8 cellular contexts compared by ENCODE assay signal in the genomic region with DNA sequence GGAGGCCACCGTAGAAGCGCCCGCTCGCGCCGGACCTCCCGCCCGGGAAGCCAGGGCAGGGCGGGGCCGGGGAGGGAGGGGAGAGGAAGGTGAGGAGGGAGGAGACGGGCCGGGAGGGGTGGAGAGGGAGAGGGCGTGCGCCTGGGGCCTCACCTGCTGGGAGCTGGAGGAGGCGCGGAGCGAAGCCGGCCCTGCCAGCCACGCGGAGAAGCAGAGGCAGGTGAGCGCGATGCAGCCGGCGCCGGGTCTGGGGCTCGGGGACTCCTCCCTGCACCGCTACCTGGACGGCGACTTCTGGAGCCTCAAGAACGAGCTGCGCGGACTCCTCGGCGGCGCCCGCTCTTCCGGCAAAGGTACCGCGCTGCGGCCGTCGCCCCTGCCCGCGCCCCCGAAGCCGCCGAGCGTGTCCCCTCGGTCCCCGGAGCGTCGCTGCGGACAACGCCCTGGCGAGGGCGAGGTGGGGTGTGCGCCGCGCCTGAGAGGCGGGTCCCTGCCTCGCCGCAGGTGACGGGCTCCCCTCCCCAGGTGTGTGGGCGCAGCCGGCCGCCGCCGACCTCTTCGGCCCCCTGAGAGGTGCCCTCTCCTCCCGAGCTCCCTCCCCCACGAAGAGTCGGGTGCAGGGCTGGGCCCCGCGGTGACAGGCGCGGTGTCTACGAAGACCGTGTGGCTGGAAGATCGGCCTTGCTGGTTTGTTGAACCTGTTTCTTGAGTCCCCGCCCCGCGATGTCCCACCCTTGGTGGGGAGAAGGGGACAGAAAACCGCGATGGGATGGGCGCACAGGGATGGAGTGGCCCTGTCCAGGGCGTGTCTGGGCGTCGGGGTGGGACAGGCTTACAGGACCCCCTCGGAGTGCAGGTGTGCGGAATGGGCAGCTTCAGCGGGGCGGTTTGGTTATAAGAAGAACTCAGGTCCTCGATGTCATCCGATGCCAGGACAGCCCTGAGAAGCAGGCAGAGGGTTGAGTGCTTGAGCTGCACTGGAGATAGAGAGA. TPM values are rescaled to one million over a fixed set of nuclear protein-coding genes. Genes with fewer than 3 reads are reported as not detected.
DNase-seq lines count a peak whose midpoint lies in the region; ATAC-seq, FAIRE-seq and TF ChIP-seq lines count a peak whose summit lies in the region.

A gene (plus strand): TSS at position 152 of the 992 bp plus-strand sequence. CDS start 35,817 bp downstream, outside the sequence.

- no peak for FAIRE-seq in A549 (lab: Jason Lieb, UNC)

- TF ChIP-seq RAD21 in A549 (conservative IDR thresholded peaks at IDR 0.05 in 1 of 2, IDR thresholded peaks at IDR 0.05 in 1 of 2) = no peak

- H3K4me1 ChIP-seq in A549 (peaks cover 9% of the 10 kb centered on the region; the same call in 2 of the 3 replicates), right lobe of liver (peaks cover 0 to 11% (median 0%) of the 10 kb centered on the region in 4 donors)

- TF ChIP-seq CTCF in A549 (IDR thresholded peaks at IDR 0.05) = no peak
- TF ChIP-seq CTCF in right lobe of liver (IDR thresholded peaks at IDR 0.05) = no peak

- H3K27ac ChIP-seq in A549 (no peak within 1 kb of the TSS), right lobe of liver (no peak within 1 kb of the TSS)

- TF ChIP-seq POLR2A in A549 (IDR thresholded peaks at IDR 0.05; ENCODE audit: low read length) (no peak), right lobe of liver (IDR thresholded peaks at IDR 0.05) (no peak)

- H3K4me3 ChIP-seq in A549 (peak within 1 kb of the TSS; percentile 41), right lobe of liver (peak within 1 kb of the TSS in 2 of 3 donors; percentile 18 to 40)

- WGBS in A549 (ENCODE audit: missing lambda C conversion rate) = 14% methylated on average over 32 of the region's 94 CpGs
- 3% methylated on average over 8 of the region's 94 CpGs for WGBS in right lobe of liver (ENCODE audit: insufficient coverage, low coverage, low lambda C conversion rate, missing lambda C conversion rate)

- CTCF ChIA-PET in A549 (lab: Yijun Ruan, JAX) = no interaction called here

- H3K4me2 ChIP-seq in A549 = peak within 1 kb of the TSS; percentile 89

- H3K27me3 ChIP-seq in right lobe of liver = peaks cover 8 to 25% of the 10 kb centered on the region in 2 donors

- ATAC-seq in A549 (peak in 1 of 2 experiments; percentile 43; a peak in 3 of 6 replicates), HG02798 (IDR thresholded peaks at IDR 0.05; ENCODE audit: poor library complexity, unreplicated experiment) (peak; percentile 38), right lobe of liver (peak; percentile 24 to 61 (median 48)), GM21717 (IDR thresholded peaks at IDR 0.05; ENCODE audit: unreplicated experiment) (no peak), GM19397 (IDR thresholded peaks at IDR 0.05; ENCODE audit: unreplicated experiment) (no peak), HG03342 (IDR thresholded peaks at IDR 0.05; ENCODE audit: unreplicated experiment) (no peak)

- H3K36me3 Mint-ChIP-seq in activated naive CD8-positive, alpha-beta T cell treated with anti-CD3 and anti-CD28 coated beads for 36 hours = no peaks in the 10 kb centered on the region

- no peak within 1 kb of the TSS for H3K27ac Mint-ChIP-seq in activated naive CD8-positive, alpha-beta T cell treated with anti-CD3 and anti-CD28 coated beads for 36 hours

- no peaks in the 10 kb centered on the region for H3K9me3 Mint-ChIP-seq in activated naive CD8-positive, alpha-beta T cell treated with anti-CD3 and anti-CD28 coated beads for 36 hours

- POLR2A ChIA-PET in A549 (lab: Yijun Ruan, JAX) = no interaction called here

- peaks cover 10% of the 10 kb centered on the region for H3K4me1 Mint-ChIP-seq in activated naive CD8-positive, alpha-beta T cell treated with anti-CD3 and anti-CD28 coated beads for 36 hours

- peaks cover 80% of the 10 kb centered on the region for H3K27me3 Mint-ChIP-seq in activated naive CD8-positive, alpha-beta T cell treated with anti-CD3 and anti-CD28 coated beads for 36 hours

- no peak for DNase-seq in A549 (ENCODE audit: low read depth in 1 of 2, low spot score in 1 of 2)
- DNase-seq in activated naive CD8-positive, alpha-beta T cell treated with anti-CD3 and anti-CD28 coated beads for 36 hours = peak; percentile 25
- DNase-seq in right lobe of liver = peak in 1 of 3 donors; percentile 34
- DNase-seq in cerebellum (ENCODE audit: low spot score) = no peak

- H3K9me3 ChIP-seq in A549 (peaks cover 2% of the 10 kb centered on the region; the same call in 1 of the 3 replicates), right lobe of liver (no peaks in the 10 kb centered on the region)

- TF ChIP-seq EP300 in A549 (IDR thresholded peaks at IDR 0.05) = no peak

- intact Hi-C loops in right lobe of liver (cut with DNase I) = no loop called here

- no peaks in the 10 kb centered on the region for H3K36me3 ChIP-seq in right lobe of liver

- H3K4me3 Mint-ChIP-seq in activated naive CD8-positive, alpha-beta T cell treated with anti-CD3 and anti-CD28 coated beads for 36 hours = peak within 1 kb of the TSS; percentile 42

TF ChIP-seq in A549, 52 proteins besides CTCF, POLR2A, EP300 and RAD21:
- no peak for TF ChIP-seq HOXB13 (CRISPR knock-in tag; IDR thresholded peaks at IDR 0.05; ENCODE audit: low read depth)
- TF ChIP-seq POLR2AphosphoS2 (conservative IDR thresholded peaks at IDR 0.05; ENCODE audit: low read length) = no peak
- TF ChIP-seq RNF2 (IDR thresholded peaks at IDR 0.05; ENCODE audit: borderline replicate concordance, low read depth) = no peak
- TF ChIP-seq CHD2 (IDR thresholded peaks at IDR 0.05; ENCODE audit: low read length, partially characterized antibody) = no peak
- no peak for TF ChIP-seq KDM1A (IDR thresholded peaks at IDR 0.05; ENCODE audit: low read depth)
- no peak for TF ChIP-seq HOXA7 (CRISPR knock-in tag; IDR thresholded peaks at IDR 0.05)

RNA-seq across cellular contexts. Expression of the gene that starts here (rescaled TPM):
- polyA plus RNA-seq in A549 (2011; rRNA removed) (not detected in 2 replicates), A549 (2017; fragmentation: RNase III; extraction: RNeasy Plus Mini Kit Qiagen cat#74134 plus additional on column Dnase treatment) (0.05 TPM in 1 of 3 replicates, not detected in the others)
- 0.03 TPM in 1 of 2 replicates, not detected in the other for polyA plus RNA-seq in A549 (2012; cell fraction: cytosol; rRNA removed)
- polyA plus RNA-seq in A549 (2012; cell fraction: nucleus; rRNA removed) = 0.05 TPM in 2 replicates
- not detected in 2 replicates for polyA minus RNA-seq in A549 (2011; rRNA and poly(A)+ RNA removed)
- total RNA-seq in activated naive CD8-positive, alpha-beta T cell treated with anti-CD3 and anti-CD28 coated beads for 36 hours = not detected
- total RNA-seq in right lobe of liver (not detected), cerebellum (0.18 TPM)

Comparison
In these comparisons a context has a peak if more than half of its experiments do, and no peak if none do; other contexts are left out.
1. Peak in DNase-seq in activated naive CD8-positive, alpha-beta T cell treated with anti-CD3 and anti-CD28 coated beads for 36 hours; RNA of the gene not detected or under 1 TPM.
2. Peak in ATAC-seq and H3K4me3 ChIP-seq in right lobe of liver; RNA of the gene not detected or under 1 TPM.